Comparison of ENCODE assay signal across 8 cellular contexts in genomic region chrX:104922206-104922621, GRCh38.
DNase-seq lines count a peak whose midpoint lies in the region; ATAC-seq, FAIRE-seq and TF ChIP-seq lines count a peak whose summit lies in the region.

No MANE protein-coding gene starts in this region.

- no peak overlapping the region for H3K4me3 ChIP-seq in A549
- H3K4me3 ChIP-seq in GM12878 = no peak overlapping the region

- ATAC-seq in A549 (peak; percentile 80 to 98), HG02885 (IDR thresholded peaks at IDR 0.05; ENCODE audit: poor library complexity, unreplicated experiment) (peak; percentile 99), GM12878 (peak; percentile 98)

- H3K79me2 ChIP-seq in GM12878 (ENCODE audit: control insufficient read depth, insufficient read depth, low read length) = no peaks in the 10 kb centered on the region

- TF ChIP-seq EP300 in A549 (IDR thresholded peaks at IDR 0.05) = no peak
- TF ChIP-seq EP300 in GM12878 (IDR thresholded peaks at IDR 0.05; ENCODE audit: borderline replicate concordance in 1 of 2, control insufficient read depth in 1 of 2, low read depth in 2 of 2, low read length in 2 of 2) = no peak

- H3K36me3 ChIP-seq in GM12878 (ENCODE audit: control insufficient read depth in 2 of 2, insufficient read depth in 2 of 2, low read length in 1 of 2) = no peaks in the 10 kb centered on the region

- BruUV-seq in GM12878 (replicated peaks; lab: Mats Ljungman, UMichigan) = no TSS peak

- no peaks in the 10 kb centered on the region for H3K4me1 ChIP-seq in A549
- no peaks in the 10 kb centered on the region for H3K4me1 ChIP-seq in GM12878 (ENCODE audit: control insufficient read depth, insufficient read depth, low read length)

- POLR2A ChIA-PET in A549 (lab: Yijun Ruan, JAX) = no interaction called here
- POLR2A ChIA-PET in GM12878 (lab: Charles Lee) = no interaction called here

- H3K9me3 ChIP-seq in A549 (no peaks in the 10 kb centered on the region), GM12878 (replicated peaks; ENCODE audit: control insufficient read depth, insufficient read depth, low read length) (no peaks in the 10 kb centered on the region)

- DNase-seq in A549 (ENCODE audit: low read depth in 1 of 2, low spot score in 1 of 2) (peak; percentile 10 to 76), GM18507 (ENCODE audit: extremely low spot score, insufficient read length, low read depth) (peak; percentile 4), NCI-H146 (lab: John Stamatoyannopoulos, UW) (peak; percentile 55), T-helper 2 cell (peak in 4 of 5 experiments; percentile 18 to 67 (median 31)), GM12878 (ENCODE audit: low read depth, low spot score) (peak; percentile 31), iris pigment epithelial cell (ENCODE audit: low read depth) (peak; percentile 65)
- peak; percentile 16 to 35 for DNase-seq in stimulated activated CD4-positive, alpha-beta T cell treated with anti-CD3 and anti-CD28 coated beads, Interleukin-1b, Interleukin-23, amount 100 ng/mL, for 4 hours (ENCODE audit: low read depth in 2 of 2)

- peak; percentile 100 for FAIRE-seq in A549 (lab: Jason Lieb, UNC)
- FAIRE-seq in GM18507 (lab: Jason Lieb, UNC) = peak; percentile 99
- FAIRE-seq in GM12878 (lab: Jason Lieb, UNC) = peak; percentile 98

- no peak overlapping the region for H2AFZ ChIP-seq in GM12878 (ENCODE audit: control insufficient read depth, low read depth, low read length)

- TF ChIP-seq RAD21 in A549 (conservative IDR thresholded peaks at IDR 0.05 in 1 of 2, IDR thresholded peaks at IDR 0.05 in 1 of 2) (peak; percentile 59 to 73), GM12878 (IDR thresholded peaks at IDR 0.05; ENCODE audit: insufficient read depth, low read depth, low read length) (peak; percentile 74)

- SMC1A ChIA-PET in GM12878 (lab: Charles Lee; ENCODE audit: uncharacterized antibody, unreplicated experiment) = interaction anchor here (0.6 to 1.2 kb wide), 4 partner anchors 45 to 473 kb away, joined by 3 to 7 read pairs (median 3); no protein-coding TSS in a partner anchor

- H3K9ac ChIP-seq in GM12878 (ENCODE audit: control insufficient read depth, insufficient read depth, low read length) = no peak overlapping the region

- WGBS in A549 (ENCODE audit: missing lambda C conversion rate) = 28% methylated on average over 4 of the region's 7 CpGs
- 13% methylated on average over 7 of the region's 7 CpGs for WGBS in GM12878 (ENCODE audit: insufficient coverage, insufficient replicate concordance, low lambda C conversion rate, missing lambda C conversion rate)

- TF ChIP-seq POLR2A in A549 (IDR thresholded peaks at IDR 0.05; ENCODE audit: low read length) (no peak), GM12878 (IDR thresholded peaks at IDR 0.05; ENCODE audit: low read depth, low read length) (no peak)

- CTCF ChIA-PET in A549 (lab: Yijun Ruan, JAX) = interaction anchor here (0.5 to 1.5 kb wide), 11 partner anchors 8 to 1291 kb away, joined by 3 to 6 read pairs (median 3); no protein-coding TSS in a partner anchor
- CTCF ChIA-PET in GM12878 (lab: Yijun Ruan, JAX) = interaction anchor here (0.6 to 3.0 kb wide), 22 partner anchors 9 to 727 kb away, joined by 3 to 26 read pairs (median 4); no protein-coding TSS in a partner anchor

- in situ Hi-C loops in GM12878 (cut with MboI) = no loop called here

- H4K20me1 ChIP-seq in GM12878 (ENCODE audit: control insufficient read depth, insufficient read depth) = no peaks in the 10 kb centered on the region

- H3K27me3 ChIP-seq in GM12878 (replicated peaks in 1 of 2; ENCODE audit: control insufficient read depth in 2 of 2, insufficient read depth in 2 of 2, low read length in 1 of 2) = no peaks in the 10 kb centered on the region

- TF ChIP-seq CTCF in A549 (IDR thresholded peaks at IDR 0.05) (peak; percentile 76), GM12878 (IDR thresholded peaks at IDR 0.05 in 2 of 3, conservative IDR thresholded peaks at IDR 0.05 in 1 of 3; ENCODE audit: control insufficient read depth in 2 of 3, extremely low read depth in 1 of 3, insufficient read depth in 1 of 3, low read depth in 3 of 3, low read length in 3 of 3) (peak; percentile 99 to 100 (median 99); a peak in 5 of 6 replicates)

- H3K27ac ChIP-seq in A549 (no peak overlapping the region), GM12878 (ENCODE audit: control insufficient read depth, insufficient read depth) (no peak overlapping the region)

- intact Hi-C loops in GM12878 (cut with micrococcal nuclease; ENCODE audit: unreplicated experiment) = loop anchor here (1.0 to 10.0 kb wide), 5 partner anchors 254 to 725 kb away; partner anchors contain the start of gene IL1RAPL2

- RAD21 ChIA-PET in GM12878 (lab: Charles Lee; ENCODE audit: unreplicated experiment) = interaction anchor here (1.1 to 1.5 kb wide), 2 partner anchors 53 to 254 kb away, joined by 4 to 6 read pairs; no protein-coding TSS in a partner anchor

- no peak overlapping the region for H3K4me2 ChIP-seq in A549
- no peak overlapping the region for H3K4me2 ChIP-seq in GM12878 (ENCODE audit: control insufficient read depth, insufficient read depth)

TF ChIP-seq in A549, 52 proteins besides CTCF, POLR2A, EP300 and RAD21:
- TF ChIP-seq SMC3 (IDR thresholded peaks at IDR 0.05) (peak; percentile 43), EHMT2 (IDR thresholded peaks at IDR 0.05; ENCODE audit: low read depth) (no peak)

TF ChIP-seq in GM12878, 131 proteins besides CTCF, POLR2A, EP300 and RAD21 (continues in another document):
- TF ChIP-seq CUX1 (IDR thresholded peaks at IDR 0.05; ENCODE audit: insufficient replicate concordance, low read depth, low read length) (no peak), FOXK2 (IDR thresholded peaks at IDR 0.05) (no peak), MYC (IDR thresholded peaks at IDR 0.05; ENCODE audit: insufficient read depth, insufficient read length, insufficient replicate concordance, low read length, severe bottlenecking) (no peak), GABPA (IDR thresholded peaks at IDR 0.05; ENCODE audit: low read depth) (no peak), BACH1 (IDR thresholded peaks at IDR 0.05; ENCODE audit: borderline replicate concordance) (no peak), CHD1 (IDR thresholded peaks at IDR 0.05; ENCODE audit: low read depth, low read length) (no peak), PAX8 (IDR thresholded peaks at IDR 0.05) (no peak), ZNF384 (IDR thresholded peaks at IDR 0.05; ENCODE audit: borderline replicate concordance, low read depth, low read length) (no peak), SPI1 (IDR thresholded peaks at IDR 0.05; ENCODE audit: borderline replicate concordance, insufficient read depth, low read depth, low read length) (no peak), BHLHE40 (IDR thresholded peaks at IDR 0.05; ENCODE audit: borderline replicate concordance in 1 of 2, low read depth in 2 of 2, low read length in 1 of 2) (no peak)
- TF ChIP-seq, protein P1, sequence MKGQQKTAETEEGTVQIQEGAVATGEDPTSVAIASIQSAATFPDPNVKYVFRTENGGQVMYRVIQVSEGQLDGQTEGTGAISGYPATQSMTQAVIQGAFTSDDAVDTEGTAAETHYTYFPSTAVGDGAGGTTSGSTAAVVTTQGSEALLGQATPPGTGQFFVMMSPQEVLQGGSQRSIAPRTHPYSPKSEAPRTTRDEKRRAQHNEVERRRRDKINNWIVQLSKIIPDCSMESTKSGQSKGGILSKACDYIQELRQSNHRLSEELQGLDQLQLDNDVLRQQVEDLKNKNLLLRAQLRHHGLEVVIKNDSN (IDR thresholded peaks at IDR 0.05; ENCODE audit: borderline replicate concordance, extremely low read length, insufficient read depth, low read depth, low read length) = no peak

Comparison
In these comparisons a context has a peak if more than half of its experiments do, and no peak if none do; other contexts are left out.
1. DNase-seq: peak in every context shown above with its lines; median percentile 65 in iris pigment epithelial cell; 55 in NCI-H146; 43 in A549; 31 in T-helper 2 cell; 31 in GM12878; 26 in stimulated activated CD4-positive, alpha-beta T cell treated with anti-CD3 and anti-CD28 coated beads, Interleukin-1b, Interleukin-23, amount 100 ng/mL, for 4 hours; 4 in GM18507.
2. Of the 24 proteins assayed by ChIP-seq in both GM12878 and A549: peak only in GM12878: none; only in A549: none; in both: CTCF, RAD21 and SMC3; in neither: 21.